15 cellular contexts compared by ENCODE assay signal in genomic region chr5:107813559-107813958, GRCh38.
DNase-seq lines count a peak whose midpoint lies in the region; ATAC-seq and TF ChIP-seq lines count a peak whose summit lies in the region.
"Had no signal": no experiment of that assay in that cellular context is flagged by ENCODE, and none has a peak within 500 bp of the region (broad histone marks: within the 10 kb centered on the region; RNA-seq: fewer than 3 reads in every experiment).

No MANE protein-coding gene starts in this region.

- no peaks in the 10 kb centered on the region for H3K9me3 ChIP-seq in PC-3 (ENCODE audit: low read length)
- H3K9me3 ChIP-seq: BLaER1 treated with 17β-estradiol and CSF1 and Interleukin-3, amounts not matched to agents 10 nM and 100 nM had no signal

- intact Hi-C loops in PC-3 (cut with micrococcal nuclease) = no loop called here

- DNase-seq in NAMALWA (ENCODE audit: low spot score) (peak; percentile 9), iPS-NIHi7 (ENCODE audit: extremely low spot score) (no peak), NCI-H526 (lab: John Stamatoyannopoulos, UW) (no peak), PC-3 (no peak), NCI-H1930 (lab: John Stamatoyannopoulos, UW) (no peak)
- DNase-seq: activated CD4-positive, alpha-beta T cell treated with anti-CD3 and anti-CD28 coated beads, Interleukin-2, amount 50 U/mL, for 4 hours; foreskin keratinocyte; left cardiac atrium; NCI-H1092; stimulated activated naive CD4-positive, alpha-beta T cell had no signal

- no peaks in the 10 kb centered on the region for H3K27me3 ChIP-seq in PC-3 (ENCODE audit: low read length)
- H3K27me3 ChIP-seq: BLaER1 treated with 17β-estradiol and CSF1 and Interleukin-3, amounts not matched to agents 10 nM and 100 nM had no signal

- H3K9ac ChIP-seq in PC-3 (ENCODE audit: low read length) = no peak overlapping the region
- H3K9ac ChIP-seq: BLaER1 treated with 17β-estradiol and CSF1 and Interleukin-3, amounts not matched to agents 10 nM and 100 nM had no signal

- CTCF ChIA-PET in PC-3 (lab: Charles Lee) = no interaction called here

- peaks cover 9% of the 10 kb centered on the region for H3K4me1 ChIP-seq in PC-3 (ENCODE audit: insufficient read depth, low read length)
- H3K4me1 ChIP-seq: foreskin keratinocyte had no signal

- H3K9me2 ChIP-seq in PC-3 (replicated peaks; ENCODE audit: low read length) = no peaks in the 10 kb centered on the region

- H3K27ac ChIP-seq in PC-3 (ENCODE audit: low read length) = no peak overlapping the region
- H3K27ac ChIP-seq: BLaER1 treated with 17β-estradiol and CSF1 and Interleukin-3, amounts not matched to agents 10 nM and 100 nM; foreskin keratinocyte had no signal

- no peak for TF ChIP-seq CTCF in PC-3 (conservative IDR thresholded peaks at IDR 0.05; ENCODE audit: low read depth, low read length)

- H3K4me2 ChIP-seq in PC-3 (ENCODE audit: low read length) = no peak overlapping the region

- peak; percentile 83 for ATAC-seq in GM18511 (IDR thresholded peaks at IDR 0.05; ENCODE audit: unreplicated experiment)
- peak; percentile 88 for ATAC-seq in GM21381 (IDR thresholded peaks at IDR 0.05; ENCODE audit: unreplicated experiment)
- peak; percentile 81 for ATAC-seq in HG03025 (IDR thresholded peaks at IDR 0.05; ENCODE audit: low FRiP score, unreplicated experiment)
- no peak for ATAC-seq in PC-3
- ATAC-seq: activated naive CD4-positive, alpha-beta T cell treated with anti-CD3 and anti-CD28 coated beads, Interleukin-2, amount 50 U/mL, for 72 hours; foreskin keratinocyte had no signal

- no peak overlapping the region for H2AFZ ChIP-seq in PC-3 (ENCODE audit: low read length)

- POLR2A ChIA-PET in PC-3 (lab: Charles Lee; ENCODE audit: unreplicated experiment) = no interaction called here

- no peak overlapping the region for H3K4me3 ChIP-seq in PC-3 (ENCODE audit: low read length)
- H3K4me3 ChIP-seq: BLaER1 treated with 17β-estradiol and CSF1 and Interleukin-3, amounts not matched to agents 10 nM and 100 nM had no signal

- no TSS peak for BruUV-seq in PC-3 (replicated peaks; lab: Mats Ljungman, UMichigan)

- no peaks in the 10 kb centered on the region for H3F3A ChIP-seq in PC-3 (ENCODE audit: low read length, unreplicated experiment)

- H4K20me1 ChIP-seq in PC-3 (ENCODE audit: low read length) = no peaks in the 10 kb centered on the region
- H4K20me1 ChIP-seq: BLaER1 treated with 17β-estradiol and CSF1 and Interleukin-3, amounts not matched to agents 10 nM and 100 nM had no signal

- no peaks in the 10 kb centered on the region for H3K36me3 ChIP-seq in PC-3 (ENCODE audit: low read depth, low read length)
- H3K36me3 ChIP-seq: BLaER1 treated with 17β-estradiol and CSF1 and Interleukin-3, amounts not matched to agents 10 nM and 100 nM had no signal

- H3K79me2 ChIP-seq in PC-3 (ENCODE audit: low read length) = no peaks in the 10 kb centered on the region
